23 cellular contexts compared by ENCODE assay signal in genomic region chr11:73400293-73400692, GRCh38. TPM values are rescaled to one million over a fixed set of nuclear protein-coding genes. Genes with fewer than 3 reads are reported as not detected.
DNase-seq lines count a peak whose midpoint lies in the region; ATAC-seq, FAIRE-seq and TF ChIP-seq lines count a peak whose summit lies in the region.
"Had no signal": no experiment of that assay in that cellular context is flagged by ENCODE, and none has a peak within 500 bp of the region (broad histone marks: within the 10 kb centered on the region; RNA-seq: fewer than 3 reads in every experiment).

No MANE protein-coding gene starts in this region.

- 91 to 95% methylated on average over 6 of the region's 6 CpGs for WGBS in endodermal cell (ENCODE audit: insufficient coverage in 1 of 2, insufficient read length in 1 of 2), 2 experiments
- WGBS in mammary epithelial cell (ENCODE audit: low coverage, missing lambda C conversion rate), result 96% methylated on average over 6 of the region's 6 CpGs

- H3K4me1 Mint-ChIP-seq in CD8-positive, alpha-beta T cell (ENCODE audit: low read depth), result no peaks in the 10 kb centered on the region
- H3K4me1 Mint-ChIP-seq in HFFc6 (ENCODE audit: low read depth), result peaks cover 22% of the 10 kb centered on the region
- H3K4me1 Mint-ChIP-seq in endodermal cell, result peaks cover 5% of the 10 kb centered on the region
- H3K4me1 Mint-ChIP-seq in progenitor cell of endocrine pancreas (ENCODE audit: low read depth), result no peaks in the 10 kb centered on the region

- no peak overlapping the region for H3K4me3 ChIP-seq in CD8-positive, alpha-beta T cell (ENCODE audit: low read depth, low read length)
- H3K4me3 ChIP-seq in endodermal cell (ENCODE audit: low read length) (no peak overlapping the region), mammary epithelial cell (replicated peaks in 1 of 3; ENCODE audit: insufficient read depth in 1 of 3, low read depth in 2 of 3, low read length in 3 of 3) (no peak overlapping the region)
- H3K4me3 ChIP-seq: ascending aorta, GM23338, ovary had no signal

- no peaks in the 10 kb centered on the region for H3K79me2 ChIP-seq in mammary epithelial cell (ENCODE audit: insufficient read depth, low read length)

- no peak for TF ChIP-seq CTCF in CD8-positive, alpha-beta T cell (IDR thresholded peaks at IDR 0.05)
- TF ChIP-seq CTCF in HFFc6 (IDR thresholded peaks at IDR 0.05) (no peak), endodermal cell (conservative IDR thresholded peaks at IDR 0.05) (no peak), progenitor cell of endocrine pancreas (IDR thresholded peaks at IDR 0.05; ENCODE audit: unreplicated experiment) (no peak), D721Med (IDR thresholded peaks at IDR 0.05; ENCODE audit: insufficient read depth, missing control alignments) (no peak), mammary epithelial cell (conservative IDR thresholded peaks at IDR 0.05 in 1 of 2, IDR thresholded peaks at IDR 0.05 in 1 of 2; ENCODE audit: extremely low read depth in 1 of 2, insufficient read depth in 1 of 2, low read depth in 1 of 2, low read length in 2 of 2) (no peak)

- no TSS peak for BruUV-seq in mammary epithelial cell (replicated peaks; lab: Mats Ljungman, UMichigan)

- no peak for ATAC-seq in CD8-positive, alpha-beta T cell
- ATAC-seq: activated naive CD4-positive, alpha-beta T cell treated with anti-CD3 and anti-CD28 coated beads, Interleukin-2, amount 50 U/mL, for 72 hours; GM23338; stimulated activated naive CD8-positive, alpha-beta T cell treated with anti-CD3 and anti-CD28 coated beads, Interleukin-15, Interleukin-2, amounts not matched to agents 100 U/mL and 50 U/mL, for 24 hours had no signal

- no peaks in the 10 kb centered on the region for H3K27me3 ChIP-seq in CD8-positive, alpha-beta T cell (ENCODE audit: insufficient read depth, low read length)
- H3K27me3 ChIP-seq in endodermal cell (ENCODE audit: control insufficient read depth, insufficient read depth, low read length, poor library complexity, severe bottlenecking), result no peaks in the 10 kb centered on the region
- H3K27me3 ChIP-seq in mammary epithelial cell (ENCODE audit: insufficient read depth, low read length), result no peaks in the 10 kb centered on the region
- H3K27me3 ChIP-seq: ascending aorta, ovary had no signal

- H3K4me2 ChIP-seq in mammary epithelial cell (ENCODE audit: insufficient read depth, low read depth, low read length), result no peak overlapping the region
- H3K4me2 ChIP-seq: GM23338 had no signal

- in situ Hi-C loops in mammary epithelial cell (cut with MboI; ENCODE audit: low sequenced_read_pairs in 2 of 2), result no loop called here

- POLR2A ChIA-PET in CD8-positive, alpha-beta T cell (lab: Charles Lee), result no interaction called here

- no peak overlapping the region for H3K4me3 Mint-ChIP-seq in CD8-positive, alpha-beta T cell
- H3K4me3 Mint-ChIP-seq in HFFc6 (no peak overlapping the region), endodermal cell (no peak overlapping the region), progenitor cell of endocrine pancreas (ENCODE audit: low read depth) (no peak overlapping the region)
- H3K4me3 Mint-ChIP-seq: activated CD4-positive, alpha-beta T cell treated with anti-CD3 and anti-CD28 coated beads, Interleukin-2, amount 10 ng/mL, durations not matched to agents 7 days and 5 days; GM23338; T-helper 2 cell treated with Interferon-gamma antibody and Interleukin-4, amounts not matched to agents 5 μg/mL and 100 μg/mL, for 36 hours had no signal

- H3K27me3 Mint-ChIP-seq in CD8-positive, alpha-beta T cell (ENCODE audit: low read depth), result no peaks in the 10 kb centered on the region
- H3K27me3 Mint-ChIP-seq in HFFc6 (ENCODE audit: insufficient read depth) (peaks cover 10% of the 10 kb centered on the region), endodermal cell (ENCODE audit: insufficient read depth) (no peaks in the 10 kb centered on the region), progenitor cell of endocrine pancreas (no peaks in the 10 kb centered on the region)
- H3K27me3 Mint-ChIP-seq: activated CD4-positive, alpha-beta T cell treated with anti-CD3 and anti-CD28 coated beads, Interleukin-2, amount 10 ng/mL, durations not matched to agents 7 days and 5 days had no signal

- intact Hi-C loops in CD8-positive, alpha-beta T cell (cut with DNase I, micrococcal nuclease), result no loop called here
- intact Hi-C loops in mammary epithelial cell (cut with micrococcal nuclease), result no loop called here

- H3K4me1 ChIP-seq in CD8-positive, alpha-beta T cell (ENCODE audit: insufficient read depth, low read length), result no peaks in the 10 kb centered on the region
- H3K4me1 ChIP-seq in endodermal cell (ENCODE audit: control insufficient read depth, insufficient read depth, low read length) (peaks cover 10% of the 10 kb centered on the region), mammary epithelial cell (ENCODE audit: insufficient read depth, low read length) (no peaks in the 10 kb centered on the region)

- H3K9ac ChIP-seq in endodermal cell (ENCODE audit: extremely low read depth, low read length, poor library complexity, severe bottlenecking), result no peak overlapping the region
- no peak overlapping the region for H3K9ac ChIP-seq in mammary epithelial cell (ENCODE audit: insufficient read depth, low read length)

- H3K27ac ChIP-seq in CD8-positive, alpha-beta T cell (ENCODE audit: low read depth, low read length), result no peak overlapping the region
- H3K27ac ChIP-seq in endodermal cell (ENCODE audit: low read depth, low read length), result no peak overlapping the region
- no peak overlapping the region for H3K27ac ChIP-seq in mammary epithelial cell (ENCODE audit: insufficient read depth, low read depth, low read length)
- H3K27ac ChIP-seq: ovary, VCaP had no signal

- peak overlapping the region; percentile 41 for H3K27ac Mint-ChIP-seq in CD8-positive, alpha-beta T cell
- H3K27ac Mint-ChIP-seq in HFFc6, result 0 out of 2 replicates have a peak overlapping the region, but pooled peaks have one; percentile 8
- peak overlapping the region; percentile 58 for H3K27ac Mint-ChIP-seq in endodermal cell
- H3K27ac Mint-ChIP-seq in progenitor cell of endocrine pancreas, result peak overlapping the region; percentile 64
- H3K27ac Mint-ChIP-seq: activated CD4-positive, alpha-beta T cell treated with anti-CD3 and anti-CD28 coated beads, Interleukin-2, amount 10 ng/mL, durations not matched to agents 7 days and 5 days; GM23338; T-helper 2 cell treated with Interferon-gamma antibody and Interleukin-4, amounts not matched to agents 5 μg/mL and 100 μg/mL, for 36 hours had no signal

- peaks cover 25% of the 10 kb centered on the region for H3K36me3 Mint-ChIP-seq in CD8-positive, alpha-beta T cell
- H3K36me3 Mint-ChIP-seq in HFFc6 (ENCODE audit: low read depth) (no peaks in the 10 kb centered on the region; the same call in 1 of the 2 replicates), endodermal cell (ENCODE audit: low read depth) (no peaks in the 10 kb centered on the region), progenitor cell of endocrine pancreas (ENCODE audit: insufficient read depth) (peaks cover 2% of the 10 kb centered on the region)

- CTCF ChIA-PET in CD8-positive, alpha-beta T cell (lab: Charles Lee), result interaction anchor here (0.6 to 4.7 kb wide), 4 partner anchors 14 to 261 kb away, joined by 3 to 36 read pairs (median 4); no protein-coding TSS in a partner anchor
- CTCF ChIA-PET in mammary epithelial cell (lab: Charles Lee; ENCODE audit: low non-redundant PET), result no interaction called here

- no peak overlapping the region for H2AFZ ChIP-seq in mammary epithelial cell (ENCODE audit: low read depth, low read length)
- H2AFZ ChIP-seq: GM23338 had no signal

- H3K9me3 Mint-ChIP-seq in CD8-positive, alpha-beta T cell, result no peaks in the 10 kb centered on the region
- H3K9me3 Mint-ChIP-seq in HFFc6, result no peaks in the 10 kb centered on the region
- H3K9me3 Mint-ChIP-seq in endodermal cell, result no peaks in the 10 kb centered on the region
- no peaks in the 10 kb centered on the region for H3K9me3 Mint-ChIP-seq in progenitor cell of endocrine pancreas (ENCODE audit: low read depth)
- H3K9me3 Mint-ChIP-seq: activated CD4-positive, alpha-beta T cell treated with anti-CD3 and anti-CD28 coated beads, Interleukin-2, amount 10 ng/mL, durations not matched to agents 7 days and 5 days; activated naive CD4-positive, alpha-beta T cell treated with anti-CD3 and anti-CD28 coated beads, Interleukin-2, amount 50 U/mL, for 72 hours; activated T-helper 2 cell treated with anti-CD3 and anti-CD28 coated beads, Interferon-gamma antibody, Interleukin-2, Interleukin-4, amounts not matched to agents 10 μg/mL and 5 μg/mL and 100 μg/mL, durations not matched to agents 14 hours and 24 hours and 36 hours; GM23338; T-helper 2 cell treated with Interferon-gamma antibody and Interleukin-4, amounts not matched to agents 5 μg/mL and 100 μg/mL, for 36 hours had no signal

- dilution Hi-C loops in mammary epithelial cell (cut with HindIII; ENCODE audit: low sequenced_read_pairs), result loop anchor here (5.0 kb wide), 1 partner anchor 252 kb away; no protein-coding TSS in a partner anchor

- no peak for DNase-seq in CD8-positive, alpha-beta T cell
- no peak for DNase-seq in HFFc6
- peak; percentile 26 for DNase-seq in endodermal cell
- no peak for DNase-seq in progenitor cell of endocrine pancreas (ENCODE audit: low spot score, unreplicated experiment)
- no peak for DNase-seq in inferior parietal cortex (ENCODE audit: extremely low spot score)
- DNase-seq in D721Med (ENCODE audit: insufficient read length, low spot score), result no peak
- DNase-seq in mammary epithelial cell, result no peak
- DNase-seq: activated CD4-positive, alpha-beta T cell treated with anti-CD3 and anti-CD28 coated beads, Interleukin-2, amount 10 ng/mL, durations not matched to agents 7 days and 5 days; central memory CD4-positive, alpha-beta T cell; dermis blood vessel endothelial cell; glutamatergic neuron; Kasumi-1; NCI-H1694; NCI-H526; stimulated activated CD4-positive, alpha-beta T cell treated with anti-CD3 and anti-CD28 coated beads, Interleukin-4, amount 100 ng/mL, for 1 hour; stimulated activated naive CD8-positive, alpha-beta T cell treated with anti-CD3 and anti-CD28 coated beads, Interleukin-15, Interleukin-2, amounts not matched to agents 100 U/mL and 50 U/mL, for 24 hours had no signal

- no peak for FAIRE-seq in D721Med (lab: Jason Lieb, UNC)

- no peaks in the 10 kb centered on the region for H3K9me3 ChIP-seq in CD8-positive, alpha-beta T cell (ENCODE audit: low read length)
- H3K9me3 ChIP-seq in endodermal cell (ENCODE audit: control insufficient read depth, low read length), result no peaks in the 10 kb centered on the region
- no peaks in the 10 kb centered on the region for H3K9me3 ChIP-seq in mammary epithelial cell (replicated peaks; ENCODE audit: insufficient read depth, low read length)
- H3K9me3 ChIP-seq: ascending aorta, ovary had no signal

- H4K20me1 ChIP-seq in mammary epithelial cell (ENCODE audit: insufficient read depth, low read length), result no peaks in the 10 kb centered on the region

- H3K36me3 ChIP-seq in CD8-positive, alpha-beta T cell (ENCODE audit: insufficient read depth, low read length), result peaks cover 1% of the 10 kb centered on the region
- H3K36me3 ChIP-seq in endodermal cell (ENCODE audit: control insufficient read depth, insufficient read depth, low read length) (peaks cover 5% of the 10 kb centered on the region), mammary epithelial cell (ENCODE audit: insufficient read depth, low read length) (no peaks in the 10 kb centered on the region)
- H3K36me3 ChIP-seq: ascending aorta, ovary had no signal

RNA-seq across cellular contexts. Expression of gene RELT, which starts 24.1 kb away (rescaled TPM):
- total RNA-seq in CD8-positive, alpha-beta T cell, result 100 to 1,000 TPM; 144 to 158 TPM
- 1 to 10 TPM; 6.2 to 7.7 (median 7.0) TPM for total RNA-seq in HFFc6 (2021; fragmentation: NEBNext Ultra II Directional; extraction: Animal tissue kit (Norgen Biotek cat#: 25700))
- 1 to 10 TPM; 6.9 to 8.9 TPM for total RNA-seq in endodermal cell
- polyA plus RNA-seq in endodermal cell (2013, experiment 1 of 2), result 7.8 TPM
- 8.4 TPM for polyA plus RNA-seq in endodermal cell (2013, experiment 2 of 2)
- total RNA-seq in progenitor cell of endocrine pancreas, result 5.3 and 5.7 TPM in 2 replicates
- 10 to 100 TPM in 1 of 2 donors, 1 to 10 TPM in 1; 4.5 to 10.2 TPM for total RNA-seq in mammary epithelial cell
- polyA plus RNA-seq in mammary epithelial cell, result 5.1 TPM
- polyA minus RNA-seq in mammary epithelial cell, result 8.6 TPM

Comparison
In these comparisons a context has a peak if more than half of its experiments do, and no peak if none do; other contexts are left out.
1. H3K27ac Mint-ChIP-seq: peak in every context shown above with its lines; median percentile 64 in progenitor cell of endocrine pancreas; 58 in endodermal cell; 41 in CD8-positive, alpha-beta T cell; 8 in HFFc6.
2. RNA of gene RELT, which starts 24.1 kb away (total RNA-seq): 144 to 158 TPM in CD8-positive, alpha-beta T cell; 4.5 to 10.2 TPM in mammary epithelial cell, 6.9 to 8.9 TPM in endodermal cell, 6.2 to 7.7 TPM in HFFc6 and 5.3 to 5.7 TPM in progenitor cell of endocrine pancreas; every median in the first group is over 10 times any median in the second.